Comparison of ENCODE assay signal across 16 cellular contexts in the genomic region with DNA sequence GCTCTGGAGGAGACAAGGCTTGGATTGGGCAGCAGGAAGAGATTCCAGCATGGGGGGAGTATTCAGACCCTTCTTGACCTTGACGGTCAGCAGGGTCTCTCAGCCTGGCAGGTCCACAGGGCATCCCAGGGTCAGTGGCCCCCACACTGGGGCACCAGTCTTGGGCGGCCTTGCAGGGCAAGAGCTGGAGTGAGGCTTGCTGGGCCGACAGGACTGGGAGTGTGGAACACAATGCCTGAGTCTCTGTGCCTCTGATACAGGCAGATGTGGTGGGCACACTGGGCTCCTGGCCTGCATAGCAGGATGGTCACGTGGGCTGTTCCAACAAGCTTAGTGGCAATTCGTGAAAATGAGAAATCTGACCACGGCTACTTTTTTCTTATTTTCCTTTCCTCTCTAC.
DNase-seq lines count a peak whose midpoint lies in the region; ATAC-seq and TF ChIP-seq lines count a peak whose summit lies in the region.
"Had no signal": no experiment of that assay in that cellular context is flagged by ENCODE, and none has a peak within 500 bp of the region (broad histone marks: within the 10 kb centered on the region; RNA-seq: fewer than 3 reads in every experiment).

No MANE protein-coding gene starts in this region.

- H3K27ac ChIP-seq in BLaER1 (peak overlapping the region; percentile 45), KOPT-K1 (ENCODE audit: low read depth, low read length, poor library complexity, severe bottlenecking) (peak overlapping the region; percentile 98), adrenal gland (peak overlapping the region in 1 of 5 donors; percentile 31)
- H3K27ac ChIP-seq: C4-2B, GM23248 had no signal

- H3K27ac Mint-ChIP-seq in activated CD4-positive, alpha-beta T cell treated with anti-CD3 and anti-CD28 coated beads, Interleukin-2, amount 10 ng/mL, durations not matched to agents 24 days and 14 days = peak overlapping the region; percentile 13

- H3K9me3 ChIP-seq in BLaER1 = no peaks in the 10 kb centered on the region
- no peaks in the 10 kb centered on the region for H3K9me3 ChIP-seq in KOPT-K1 (ENCODE audit: insufficient read depth, low read length, poor library complexity, severe bottlenecking)
- no peaks in the 10 kb centered on the region for H3K9me3 ChIP-seq in adrenal gland (replicated peaks in 1 of 3)

- TF ChIP-seq CTCF in adrenal gland (IDR thresholded peaks at IDR 0.05) = no peak

- H3K4me1 Mint-ChIP-seq in activated CD4-positive, alpha-beta T cell treated with anti-CD3 and anti-CD28 coated beads, Interleukin-2, amount 10 ng/mL, durations not matched to agents 24 days and 14 days = peaks cover 9% of the 10 kb centered on the region

- TF ChIP-seq POLR2A in adrenal gland (IDR thresholded peaks at IDR 0.05) = no peak

- H3K9me3 Mint-ChIP-seq in activated CD4-positive, alpha-beta T cell treated with anti-CD3 and anti-CD28 coated beads, Interleukin-2, amount 10 ng/mL, durations not matched to agents 24 days and 14 days = no peaks in the 10 kb centered on the region

- no peak overlapping the region for H3K4me3 Mint-ChIP-seq in activated CD4-positive, alpha-beta T cell treated with anti-CD3 and anti-CD28 coated beads, Interleukin-2, amount 10 ng/mL, durations not matched to agents 24 days and 14 days

- H3K36me3 Mint-ChIP-seq in activated CD4-positive, alpha-beta T cell treated with anti-CD3 and anti-CD28 coated beads, Interleukin-2, amount 10 ng/mL, durations not matched to agents 24 days and 14 days (ENCODE audit: low read depth) = no peaks in the 10 kb centered on the region

- no peaks in the 10 kb centered on the region for H4K20me1 ChIP-seq in BLaER1

- ATAC-seq in HG03159 (IDR thresholded peaks at IDR 0.05; ENCODE audit: unreplicated experiment) = no peak
- ATAC-seq in left colon = no peak

- intact Hi-C loops in activated CD4-positive, alpha-beta T cell treated with anti-CD3 and anti-CD28 coated beads, Interleukin-2, amount 10 ng/mL, durations not matched to agents 24 days and 14 days (cut with micrococcal nuclease) = no loop called here
- intact Hi-C loops in left colon (cut with DNase I, micrococcal nuclease) = no loop called here
- intact Hi-C loops in adrenal gland (cut with DNase I) = no loop called here

- no peak overlapping the region for H3K9ac ChIP-seq in BLaER1
- H3K9ac ChIP-seq: GM23248 had no signal

- 73 to 80% (median 77%) methylated on average over 5 to 6 of the region's 6 CpGs for WGBS in adrenal gland, 4 donors

- no peak for DNase-seq in activated CD4-positive, alpha-beta T cell treated with anti-CD3 and anti-CD28 coated beads, Interleukin-2, amount 10 ng/mL, durations not matched to agents 24 days and 14 days
- DNase-seq in activated CD4-positive, alpha-beta T cell treated with anti-CD3 and anti-CD28 coated beads, Interleukin-2, amount 50 U/mL, for 1 hour = no peak
- peak; percentile 78 for DNase-seq in mesenteric fat pad (ENCODE audit: low spot score)
- no peak for DNase-seq in left colon
- no peak for DNase-seq in adrenal gland
- DNase-seq: COR-L47, GM23248, KBM-7, NCI-H1436, NCI-H2171 treated with DMSO at 0.1 percent for 48 hours, NCI-H446 treated with DMSO at 0.1 percent for 48 hours, OCI-M1 had no signal

- H3K4me3 ChIP-seq in BLaER1 = no peak overlapping the region
- H3K4me3 ChIP-seq in adrenal gland = no peak overlapping the region
- H3K4me3 ChIP-seq: GM23248 had no signal

- H3K4me2 ChIP-seq in BLaER1 = peak overlapping the region; percentile 70

- no peaks in the 10 kb centered on the region for H3K27me3 Mint-ChIP-seq in activated CD4-positive, alpha-beta T cell treated with anti-CD3 and anti-CD28 coated beads, Interleukin-2, amount 10 ng/mL, durations not matched to agents 24 days and 14 days

- H3K36me3 ChIP-seq in BLaER1 (no peaks in the 10 kb centered on the region), KOPT-K1 (ENCODE audit: insufficient read depth, low read length) (peaks cover 21% of the 10 kb centered on the region; the same call in 1 of the 2 replicates), adrenal gland (replicated peaks in 1 of 2) (no peaks in the 10 kb centered on the region)

- H3K27me3 ChIP-seq in BLaER1 = no peaks in the 10 kb centered on the region
- H3K27me3 ChIP-seq in adrenal gland = no peaks in the 10 kb centered on the region

- H3K4me1 ChIP-seq in BLaER1 (peaks cover 55% of the 10 kb centered on the region), adrenal gland (replicated peaks in 1 of 2) (peaks cover 9% of the 10 kb centered on the region in 2 donors)
